Comparison of ENCODE assay signal across 28 cellular contexts in the genomic region with DNA sequence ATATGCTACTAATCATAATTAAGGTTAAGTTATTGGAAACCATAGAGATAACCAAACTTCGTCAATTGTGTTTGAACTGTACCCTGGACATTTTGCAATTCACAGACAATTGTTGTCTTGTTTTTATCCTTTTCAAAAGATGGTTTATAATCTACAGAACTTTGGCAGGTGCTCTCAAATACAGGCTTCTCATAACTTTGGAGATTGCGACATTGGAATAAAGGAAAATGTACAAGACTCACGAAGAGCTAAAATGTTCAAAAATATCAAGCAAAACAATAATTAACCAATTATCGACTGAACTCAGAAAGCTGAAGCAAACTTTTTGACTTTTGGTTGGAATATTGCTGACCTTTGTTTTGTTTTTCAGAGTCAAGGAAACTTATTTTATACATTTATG.
"Had no signal": no experiment of that assay in that cellular context is flagged by ENCODE, and none has a peak within 500 bp of the region (broad histone marks: within the 10 kb centered on the region; RNA-seq: fewer than 3 reads in every experiment).

No MANE protein-coding gene starts in this region.

- H3K36me3 ChIP-seq: neural progenitor cell, ovary, spleen, suprapubic skin, tibial artery, transverse colon, upper lobe of right lung, uterus had no signal

- H3K4me2 ChIP-seq: neural progenitor cell, smooth muscle cell had no signal

- DNase-seq: natural killer cell; occipital lobe; ovary; posterior cingulate gyrus; psoas muscle; right cardiac atrium; spleen; stimulated activated CD4-positive, alpha-beta T cell treated with anti-CD3 and anti-CD28 coated beads, Interleukin-12 subunit alpha, Interleukin-12 subunit beta, amount 100 ng/mL, for 4 hours; stimulated activated CD4-positive, alpha-beta T cell treated with anti-CD3 and anti-CD28 coated beads, Interleukin-1b, Interleukin-23, amount 100 ng/mL, for 48 hours; stimulated activated CD4-positive, alpha-beta T cell treated with anti-CD3 and anti-CD28 coated beads, Interleukin-4, amount 100 ng/mL, for 1 hour; stimulated activated CD4-positive, alpha-beta T cell treated with anti-CD3 and anti-CD28 coated beads, Interleukin-4, amount 100 ng/mL, for 4 hours; stimulated activated CD8-positive, alpha-beta memory T cell treated with anti-CD3 and anti-CD28 coated beads, Interleukin-4, amount 100 ng/mL, for 48 hours; stimulated activated naive CD4-positive, alpha-beta T cell; stimulated activated naive CD8-positive, alpha-beta T cell treated with anti-CD3 and anti-CD28 coated beads, Interleukin-15, amount 100 ng/mL, for 72 hours; stimulated activated naive CD8-positive, alpha-beta T cell treated with anti-CD3 and anti-CD28 coated beads, Interleukin-15, Interleukin-2, amounts not matched to agents 100 U/mL and 50 U/mL, for 24 hours; substantia nigra; testis; tibial artery; transverse colon; upper lobe of right lung; uterus had no signal

- H3K27me3 ChIP-seq: neural progenitor cell, ovary, spleen, suprapubic skin, testis, tibial artery, transverse colon, upper lobe of right lung, uterus had no signal

- H3K4me3 ChIP-seq: neural progenitor cell, ovary, psoas muscle, skin epidermis, smooth muscle cell, spleen, suprapubic skin, testis, tibial artery, transverse colon, upper lobe of right lung, uterus had no signal

- H3K9me3 ChIP-seq: ovary, psoas muscle, spleen, suprapubic skin, testis, tibial artery, transverse colon, upper lobe of right lung, uterus had no signal

- H3K9ac ChIP-seq: neural progenitor cell, parathyroid adenoma had no signal

- H3K79me2 ChIP-seq: parathyroid adenoma had no signal

- H3K4me1 ChIP-seq: parathyroid adenoma, psoas muscle, spleen, suprapubic skin, testis, transverse colon, upper lobe of right lung, uterus had no signal

- H3K27ac ChIP-seq: neural progenitor cell, ovary, parathyroid adenoma, psoas muscle, skin epidermis, spleen, suprapubic skin, testis, tibial artery, transverse colon, upper lobe of right lung had no signal

- ATAC-seq: natural killer cell; psoas muscle; right cardiac atrium; sciatic nerve; stimulated activated memory B cell treated with anti-CD40 and anti-IgM and Interleukin-4, amounts not matched to agents 10 μg/mL and 1 μg/mL and 100 μg/mL, for 72 hours; stimulated activated naive CD8-positive, alpha-beta T cell treated with anti-CD3 and anti-CD28 coated beads, Interleukin-15, amount 100 ng/mL, for 72 hours; stimulated activated naive CD8-positive, alpha-beta T cell treated with anti-CD3 and anti-CD28 coated beads, Interleukin-15, Interleukin-2, amounts not matched to agents 100 U/mL and 50 U/mL, for 24 hours; upper lobe of right lung had no signal

- H2AFZ ChIP-seq: neural progenitor cell, parathyroid adenoma had no signal
